In the genomic region with DNA sequence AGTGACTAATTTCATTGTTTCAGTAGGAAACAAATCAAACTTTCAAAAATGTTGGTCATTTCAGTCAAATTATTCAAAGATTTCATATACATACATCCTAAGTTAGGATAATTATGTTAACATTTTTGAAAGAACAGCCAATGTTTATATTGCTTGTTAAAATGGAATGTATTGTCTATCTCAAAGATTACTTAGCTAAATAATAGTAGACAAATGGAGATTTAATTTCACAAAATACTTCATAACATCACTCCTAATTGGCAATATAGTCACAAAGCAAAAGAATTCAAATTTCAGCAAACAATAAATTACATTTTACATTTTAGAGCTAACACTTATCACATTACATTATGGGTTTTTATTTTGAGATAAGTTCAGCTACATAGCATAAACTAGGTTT, we compare ENCODE assay signal across 1 cellular context.
TF ChIP-seq lines count a peak whose summit lies in the region.

No MANE protein-coding gene starts in this region.

TF ChIP-seq in endothelial cell of umbilical vein, 7 proteins besides CTCF, POLR2A, EP300 and RAD21:
- TF ChIP-seq FOS (IDR thresholded peaks at IDR 0.05; ENCODE audit: borderline replicate concordance, insufficient read depth, low read length) (peak; percentile 6), JUN (IDR thresholded peaks at IDR 0.05; ENCODE audit: borderline replicate concordance, insufficient read depth, insufficient read length, low read depth) (no peak)
